Comparison of ENCODE assay signal across 24 cellular contexts in genomic region chr7:130965515-130965914, GRCh38.
"Had no signal": no experiment of that assay in that cellular context is flagged by ENCODE, and none has a peak within 500 bp of the region (broad histone marks: within the 10 kb centered on the region; RNA-seq: fewer than 3 reads in every experiment).

No MANE protein-coding gene starts in this region.

- H3K27ac ChIP-seq: Peyer's patch, SJSA1 had no signal

- DNase-seq: activated CD4-positive, alpha-beta T cell treated with anti-CD3 and anti-CD28 coated beads, Interleukin-2, amount 10 ng/mL, durations not matched to agents 24 days and 14 days; activated CD4-positive, alpha-beta T cell treated with anti-CD3 and anti-CD28 coated beads, Interleukin-2, amount 50 U/mL, for 48 hours; activated CD4-positive, CD25-positive, alpha-beta regulatory T cell treated with anti-CD3 and anti-CD28 coated beads, Interleukin-2, amount 50 U/mL, for 72 hours; activated CD8-positive, alpha-beta memory T cell treated with anti-CD3 and anti-CD28 coated beads, Interleukin-2, amount 50 U/mL, for 48 hours; activated gamma-delta T cell; activated naive CD4-positive, alpha-beta T cell treated with anti-CD3 and anti-CD28 coated beads, Interleukin-2, amount 10 ng/mL, durations not matched to agents 7 days and 5 days; activated T-cell treated with anti-CD3 and anti-CD28 coated beads, Interleukin-2, amount 50 U/mL, for 1 hour; amygdala; MG63; MV-4-11; NCI-H1105; NCI-H1436; NCI-H1694 treated with DMSO at 0.1 percent for 48 hours; NCI-H2081; NCI-H446; NCI-H524; Peyer's patch; SHP77; SW 1271 had no signal

- FAIRE-seq: astrocyte, HepG2 had no signal

- H3K9me3 Mint-ChIP-seq: activated CD4-positive, alpha-beta T cell treated with anti-CD3 and anti-CD28 coated beads, Interleukin-2, amount 10 ng/mL, durations not matched to agents 24 days and 14 days; activated naive CD4-positive, alpha-beta T cell treated with anti-CD3 and anti-CD28 coated beads, Interleukin-2, amount 10 ng/mL, durations not matched to agents 7 days and 5 days; brain had no signal

- H3K9me3 ChIP-seq: MG63, Peyer's patch, SJSA1 had no signal

- H3K4me3 ChIP-seq: MG63, Peyer's patch, SJSA1 had no signal

- H3K27ac Mint-ChIP-seq: activated naive CD4-positive, alpha-beta T cell treated with anti-CD3 and anti-CD28 coated beads, Interleukin-2, amount 10 ng/mL, durations not matched to agents 7 days and 5 days; brain had no signal

- H3K27me3 ChIP-seq: MG63, Peyer's patch, SJSA1 had no signal

- H3K27me3 Mint-ChIP-seq: activated CD4-positive, alpha-beta T cell treated with anti-CD3 and anti-CD28 coated beads, Interleukin-2, amount 10 ng/mL, durations not matched to agents 24 days and 14 days; activated naive CD4-positive, alpha-beta T cell treated with anti-CD3 and anti-CD28 coated beads, Interleukin-2, amount 10 ng/mL, durations not matched to agents 7 days and 5 days; brain had no signal

- H3K36me3 ChIP-seq: MG63, SJSA1 had no signal

- H3K4me3 Mint-ChIP-seq: activated CD4-positive, alpha-beta T cell treated with anti-CD3 and anti-CD28 coated beads, Interleukin-2, amount 10 ng/mL, durations not matched to agents 24 days and 14 days; activated naive CD4-positive, alpha-beta T cell treated with anti-CD3 and anti-CD28 coated beads, Interleukin-2, amount 10 ng/mL, durations not matched to agents 7 days and 5 days; brain had no signal

- ATAC-seq: HepG2, SK-N-SH treated with all-trans-retinoic acid at 6 μM for 48 hours had no signal
